In genomic region chr11:93751001-93751400, GRCh38 we compare ENCODE assay signal across 9 cellular contexts.
"Had no signal": no experiment of that assay in that cellular context is flagged by ENCODE, and none has a peak within 500 bp of the region (broad histone marks: within the 10 kb centered on the region; RNA-seq: fewer than 3 reads in every experiment).

No MANE protein-coding gene starts in this region.

- H3K27ac ChIP-seq: GM23248 had no signal

- H3K27ac Mint-ChIP-seq: GM23338, HFFc6 had no signal

- H3K9me3 Mint-ChIP-seq: GM23338, H9, HFFc6 had no signal

- ATAC-seq: GM23338, HCT116 had no signal

- H3K4me3 Mint-ChIP-seq: GM23338, H9, HFFc6 had no signal

- DNase-seq: GM23248, GOT3, H7, H9, HCEC 1CT, HFFc6 had no signal

- H3K9me3 ChIP-seq: HAP-1 had no signal

- H3K4me3 ChIP-seq: GM23248, GM23338, HAP-1 had no signal

- H3K9ac ChIP-seq: GM23248 had no signal
